ENCODE assay signal across 16 cellular contexts in genomic region chr3:6601374-6601773, GRCh38.
"Had no signal": no experiment of that assay in that cellular context is flagged by ENCODE, and none has a peak within 500 bp of the region (broad histone marks: within the 10 kb centered on the region; RNA-seq: fewer than 3 reads in every experiment).

No MANE protein-coding gene starts in this region.

- H3K79me2 ChIP-seq: hepatocyte had no signal

- H3K27ac ChIP-seq: brain microvascular endothelial cell, coronary artery, hepatocyte, left lung, neural progenitor cell, sigmoid colon had no signal

- H3K27me3 ChIP-seq: brain microvascular endothelial cell, hepatocyte, left lung, neural progenitor cell, sigmoid colon had no signal

- H3K4me2 ChIP-seq: hepatocyte, neural progenitor cell had no signal

- H3K4me3 ChIP-seq: coronary artery, hepatocyte, left lung, neural progenitor cell, sigmoid colon had no signal

- H3K9ac ChIP-seq: neural progenitor cell had no signal

- H3K9me3 ChIP-seq: sigmoid colon had no signal

- FAIRE-seq: keratinocyte had no signal

- H3K4me1 ChIP-seq: left lung, sigmoid colon had no signal

- DNase-seq: activated CD4-positive, alpha-beta T cell treated with anti-CD3 and anti-CD28 coated beads, Interleukin-2, amount 50 U/mL, for 4 hours; activated naive CD4-positive, alpha-beta T cell treated with Interleukin-2 at 50 U/mL for 16 hours; activated T-cell treated with anti-CD3 and anti-CD28 coated beads for 4 hours; anterior cingulate cortex; brain microvascular endothelial cell; left lung; mammary epithelial cell; naive B cell; sigmoid colon; stimulated activated CD4-positive, alpha-beta T cell treated with anti-CD3 and anti-CD28 coated beads, Interleukin-1b, Interleukin-23, amount 100 ng/mL, for 48 hours had no signal

- ATAC-seq: activated CD4-positive, CD25-positive, alpha-beta regulatory T cell treated with anti-CD3 and anti-CD28 coated beads, Interleukin-2, amount 50 U/mL, for 24 hours; esophagus mucosa; left lung had no signal

- H3K36me3 ChIP-seq: brain microvascular endothelial cell, left lung, neural progenitor cell, sigmoid colon had no signal

- H2AFZ ChIP-seq: hepatocyte, neural progenitor cell had no signal
